In genomic region chr16:9258423-9259051, GRCh38 we compare ENCODE assay signal across 8 cellular contexts.
DNase-seq lines count a peak whose midpoint lies in the region; ATAC-seq, FAIRE-seq and TF ChIP-seq lines count a peak whose summit lies in the region.
"Had no signal": no experiment of that assay in that cellular context is flagged by ENCODE, and none has a peak within 500 bp of the region (broad histone marks: within the 10 kb centered on the region; RNA-seq: fewer than 3 reads in every experiment).

No MANE protein-coding gene starts in this region.

- no peak for TF ChIP-seq POLR2A in H54 (IDR thresholded peaks at IDR 0.05; ENCODE audit: low read depth, low read length)

- H3K4me1 Mint-ChIP-seq in memory B cell = no peaks in the 10 kb centered on the region

- peaks cover 13% of the 10 kb centered on the region for H3K27me3 Mint-ChIP-seq in memory B cell

- no peak overlapping the region; the same call in 1 of the 2 replicates for H3K9ac ChIP-seq in OCI-LY3 (ENCODE audit: low read length)

- no peaks in the 10 kb centered on the region for H3K79me2 ChIP-seq in OCI-LY3 (ENCODE audit: low read length)

- H3K9me3 ChIP-seq in OCI-LY3 (ENCODE audit: insufficient read depth, low read length) = no peaks in the 10 kb centered on the region

- DNase-seq in EL = peak; percentile 19
- DNase-seq in H54 (ENCODE audit: insufficient read length, low spot score) = peak; percentile 35
- no peak for DNase-seq in coronary artery (ENCODE audit: low spot score)
- DNase-seq in memory B cell (ENCODE audit: low spot score in 2 of 2) = peak in 1 of 2 donors; percentile 12
- no peak for DNase-seq in effector CD8-positive, alpha-beta T cell (lab: John Stamatoyannopoulos, UW)

- H3K27ac Mint-ChIP-seq in memory B cell = no peak overlapping the region

- peak; percentile 59 for ATAC-seq in memory B cell (ENCODE audit: low read depth)
- no peak for ATAC-seq in GM19397 (IDR thresholded peaks at IDR 0.05; ENCODE audit: unreplicated experiment)

- H3K4me3 ChIP-seq in OCI-LY3 (ENCODE audit: low read length) (peak overlapping the region; percentile 27; the same call in 1 of the 2 replicates), coronary artery (no peak overlapping the region)

- H3K36me3 Mint-ChIP-seq in memory B cell = no peaks in the 10 kb centered on the region

- H2AFZ ChIP-seq in OCI-LY3 (ENCODE audit: low read depth, low read length) = peak overlapping the region; percentile 96

- no peak for FAIRE-seq in H54 (lab: Jason Lieb, UNC)
- FAIRE-seq: TTC549 had no signal

- no peaks in the 10 kb centered on the region for H4K20me1 ChIP-seq in OCI-LY3 (ENCODE audit: insufficient read depth, low read length)

- no peaks in the 10 kb centered on the region for H3K36me3 ChIP-seq in OCI-LY3 (replicated peaks; ENCODE audit: low read depth, low read length)

- peak; percentile 88 for TF ChIP-seq CTCF in OCI-LY3 (IDR thresholded peaks at IDR 0.05; ENCODE audit: low read depth, low read length)
- TF ChIP-seq CTCF in coronary artery (IDR thresholded peaks at IDR 0.05) = peak; percentile 31

- no peaks in the 10 kb centered on the region for H3K9me3 Mint-ChIP-seq in memory B cell

- H3K27ac ChIP-seq in OCI-LY3 (ENCODE audit: low read length) (no peak overlapping the region), coronary artery (no peak overlapping the region)

- no peak overlapping the region for H3K4me3 Mint-ChIP-seq in memory B cell

- peaks cover 19% of the 10 kb centered on the region for H3K27me3 ChIP-seq in OCI-LY3 (ENCODE audit: low read depth, low read length)

- H3K4me2 ChIP-seq in OCI-LY3 (ENCODE audit: low read length) = peak overlapping the region; percentile 59

- H3K4me1 ChIP-seq in OCI-LY3 (ENCODE audit: low read length) = 0 out of 2 replicates have a peak, but pooled peaks cover 3% of the 10 kb centered on the region

Comparison
In these comparisons a context has a peak if more than half of its experiments do, and no peak if none do; other contexts are left out.
1. DNase-seq: peak in EL (single experiment) and H54 (single experiment); none in coronary artery (single experiment) and effector CD8-positive, alpha-beta T cell (single experiment).